ENCODE assay signal across 1 cellular context in the genomic region with DNA sequence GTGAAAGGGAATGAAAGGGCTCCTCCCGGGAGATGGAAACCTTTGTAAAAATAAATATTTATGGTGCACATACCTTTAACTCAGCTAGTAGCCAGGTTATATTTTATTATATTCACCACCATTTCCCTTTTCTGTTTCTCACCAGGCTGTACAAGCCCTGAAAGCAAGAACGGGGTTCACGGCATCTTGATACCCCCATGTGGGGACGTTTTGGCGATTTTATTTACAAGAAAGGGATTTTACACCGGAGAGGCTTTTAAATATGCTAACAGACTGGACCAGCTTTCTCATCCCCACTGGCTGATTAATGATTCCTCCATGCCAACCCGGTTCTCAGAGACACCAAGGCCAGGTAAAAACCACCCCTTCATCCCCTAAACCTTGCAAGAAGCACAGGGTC.
TF ChIP-seq lines count a peak whose summit lies in the region.

No MANE protein-coding gene starts in this region.

TF ChIP-seq in endothelial cell of umbilical vein, 7 proteins besides CTCF, POLR2A, EP300 and RAD21:
- peak; percentile 20 for TF ChIP-seq EZH2 (IDR thresholded peaks at IDR 0.05; ENCODE audit: borderline replicate concordance, low read depth, low read length, severe bottlenecking)
- TF ChIP-seq MYC (IDR thresholded peaks at IDR 0.05; ENCODE audit: low read depth, low read length), result no peak
TF ChIP-seq in endothelial cell of umbilical vein: peak in this region for 1.
